Comparison of ENCODE assay signal across 9 cellular contexts in the genomic region with DNA sequence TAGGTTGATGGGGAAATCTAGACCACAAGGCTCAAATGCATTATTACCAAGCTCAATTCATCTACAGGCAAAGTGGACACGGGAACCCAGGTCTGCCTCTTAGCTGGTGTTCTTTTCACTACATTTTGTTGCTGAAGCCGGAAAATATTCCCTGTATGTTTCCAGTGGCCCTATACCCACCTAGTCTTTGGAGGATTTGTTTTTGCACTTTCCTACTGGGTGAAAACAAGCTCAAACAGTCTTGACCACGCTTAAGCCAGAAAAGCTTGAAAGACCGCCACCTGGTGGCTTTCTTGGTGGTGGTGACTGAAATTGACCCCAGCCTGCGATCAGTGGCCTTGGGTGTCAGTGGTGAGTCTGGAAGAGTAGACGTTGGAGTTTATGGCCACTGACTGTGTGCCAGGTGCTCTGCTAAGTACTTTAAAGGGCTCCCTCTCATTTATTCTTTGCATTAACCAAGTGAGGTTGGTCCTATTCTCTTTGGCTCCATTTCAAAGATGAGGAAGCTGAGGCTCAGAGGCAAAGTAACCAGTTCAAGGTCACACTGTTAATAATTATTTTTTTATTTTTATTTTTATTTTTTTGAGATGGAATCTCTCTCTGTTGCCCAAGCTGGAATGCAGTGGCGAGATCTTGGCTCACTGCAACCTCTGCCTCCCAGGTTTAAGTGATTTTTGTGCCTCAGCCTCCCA. TPM values are rescaled to one million over a fixed set of nuclear protein-coding genes. Genes with fewer than 3 reads are reported as not detected.
DNase-seq lines count a peak whose midpoint lies in the region; ATAC-seq and TF ChIP-seq lines count a peak whose summit lies in the region.
"Had no signal": no experiment of that assay in that cellular context is flagged by ENCODE, and none has a peak within 500 bp of the region (broad histone marks: within the 10 kb centered on the region; RNA-seq: fewer than 3 reads in every experiment).

No MANE protein-coding gene starts in this region.

- H3K4me2 ChIP-seq in OCI-LY1 (ENCODE audit: low read length), result no peak overlapping the region

- H3K4me1 ChIP-seq in OCI-LY1 (ENCODE audit: insufficient read depth, low read length, severe bottlenecking), result no peaks in the 10 kb centered on the region

- H2AFZ ChIP-seq in OCI-LY1 (ENCODE audit: low read length), result no peak overlapping the region

- H3K27ac ChIP-seq in OCI-LY1 (ENCODE audit: low read depth, low read length, poor library complexity, severe bottlenecking), result no peak overlapping the region

- H3K4me3 ChIP-seq in OCI-LY1 (ENCODE audit: low read depth, low read length, poor library complexity, severe bottlenecking), result no peak overlapping the region

- DNase-seq in D341Med (ENCODE audit: low spot score) (peak; percentile 52), HCEC 1CT (peak; percentile 50), Right ventricle myocardium superior (peak; percentile 66), renal cortical epithelial cell (ENCODE audit: low read depth) (peak; percentile 57)
- DNase-seq in activated naive CD4-positive, alpha-beta T cell treated with anti-CD3 and anti-CD28 coated beads, Interleukin-2, amount 50 U/mL, for 16 hours, result peak; percentile 27

- H3F3A ChIP-seq in OCI-LY1 (ENCODE audit: insufficient read depth, low read length), result no peaks in the 10 kb centered on the region

- H3K9ac ChIP-seq in OCI-LY1 (ENCODE audit: low read length), result no peak overlapping the region

- no peaks in the 10 kb centered on the region for H3K36me3 ChIP-seq in OCI-LY1 (ENCODE audit: insufficient read depth, low read length)

- no peaks in the 10 kb centered on the region for H3K9me2 ChIP-seq in OCI-LY1 (ENCODE audit: low read depth, low read length)

- ATAC-seq in Right ventricle myocardium superior (ENCODE audit: poor library complexity) (peak; percentile 65), GM18868 (IDR thresholded peaks at IDR 0.05; ENCODE audit: unreplicated experiment) (no peak), GM18907 (IDR thresholded peaks at IDR 0.05; ENCODE audit: unreplicated experiment) (no peak)

- intact Hi-C loops in Right ventricle myocardium superior (cut with DNase I), result no loop called here

- no peaks in the 10 kb centered on the region for H4K20me1 ChIP-seq in OCI-LY1 (ENCODE audit: insufficient read depth, low read length)

- no peaks in the 10 kb centered on the region for H3K9me3 ChIP-seq in OCI-LY1 (ENCODE audit: low read length)

- H3K27me3 ChIP-seq in OCI-LY1 (ENCODE audit: insufficient read depth, low read length), result no peaks in the 10 kb centered on the region

- no peaks in the 10 kb centered on the region for H3K79me2 ChIP-seq in OCI-LY1 (ENCODE audit: insufficient read depth, low read length)

- TF ChIP-seq CTCF in OCI-LY1 (IDR thresholded peaks at IDR 0.05; ENCODE audit: low read length), result peak; percentile 58

RNA-seq across cellular contexts. Expression of a gene that starts 11.1 kb away (rescaled TPM):
- 1.0 TPM for total RNA-seq in Right ventricle myocardium superior
- 0.17 and 23.9 TPM in 2 replicates for total RNA-seq in renal cortical epithelial cell
- total RNA-seq: T-helper 2 cell treated with Interferon-gamma antibody and Interleukin-4, amounts not matched to agents 100 ng/mL and 5 ng/mL, for 36 hours had no signal
